In the genomic region with DNA sequence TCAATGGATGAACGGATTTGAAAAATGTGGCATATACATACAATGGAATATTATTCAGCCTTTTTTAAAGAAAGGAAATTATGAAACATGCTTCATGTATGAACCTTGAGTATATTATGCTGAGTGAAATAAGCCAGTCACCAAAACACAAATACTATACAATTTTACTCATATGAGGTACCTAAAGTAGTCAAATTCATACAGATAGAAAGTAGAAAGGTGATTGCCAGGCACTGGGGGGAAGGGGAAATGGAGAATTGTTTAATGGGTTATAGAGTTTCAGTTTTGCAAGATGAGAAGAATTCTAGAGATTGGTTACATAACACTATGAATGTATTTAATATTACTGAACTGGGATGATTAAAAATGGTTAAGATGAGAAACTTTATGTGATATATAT, we compare ENCODE assay signal across 16 cellular contexts.
"Had no signal": no experiment of that assay in that cellular context is flagged by ENCODE, and none has a peak within 500 bp of the region (broad histone marks: within the 10 kb centered on the region; RNA-seq: fewer than 3 reads in every experiment).

No MANE protein-coding gene starts in this region.

- H3K9me3 ChIP-seq: esophagus squamous epithelium, mucosa of descending colon, right atrium auricular region, tibial nerve had no signal

- H3K27ac ChIP-seq: cardiac muscle cell, esophagus squamous epithelium, right atrium auricular region, tibial nerve had no signal

- H3K4me3 ChIP-seq: cardiac muscle cell, esophagus squamous epithelium, mucosa of descending colon, right atrium auricular region, tibial nerve had no signal

- H3K27me3 ChIP-seq: cardiac muscle cell, esophagus squamous epithelium, right atrium auricular region, tibial nerve had no signal

- H3K36me3 ChIP-seq: cardiac muscle cell, esophagus squamous epithelium, right atrium auricular region, tibial nerve had no signal

- H3K4me1 ChIP-seq: right atrium auricular region had no signal

- ATAC-seq: left ventricle myocardium superior, mucosa of descending colon had no signal

- DNase-seq: activated CD4-positive, alpha-beta memory T cell treated with anti-CD3 and anti-CD28 coated beads for 36 hours; activated CD4-positive, alpha-beta T cell treated with anti-CD3 and anti-CD28 coated beads for 4 hours; activated naive CD4-positive, alpha-beta T cell; activated naive CD8-positive, alpha-beta T cell treated with anti-CD3 and anti-CD28 coated beads for 36 hours; activated T-cell treated with anti-CD3 and anti-CD28 coated beads for 4 hours; amniotic stem cell; dermis blood vessel endothelial cell; effector memory CD4-positive, alpha-beta T cell; esophagus squamous epithelium; left ventricle myocardium superior; mesenchymal stem cell; mucosa of descending colon; naive B cell had no signal
